In the genomic region with DNA sequence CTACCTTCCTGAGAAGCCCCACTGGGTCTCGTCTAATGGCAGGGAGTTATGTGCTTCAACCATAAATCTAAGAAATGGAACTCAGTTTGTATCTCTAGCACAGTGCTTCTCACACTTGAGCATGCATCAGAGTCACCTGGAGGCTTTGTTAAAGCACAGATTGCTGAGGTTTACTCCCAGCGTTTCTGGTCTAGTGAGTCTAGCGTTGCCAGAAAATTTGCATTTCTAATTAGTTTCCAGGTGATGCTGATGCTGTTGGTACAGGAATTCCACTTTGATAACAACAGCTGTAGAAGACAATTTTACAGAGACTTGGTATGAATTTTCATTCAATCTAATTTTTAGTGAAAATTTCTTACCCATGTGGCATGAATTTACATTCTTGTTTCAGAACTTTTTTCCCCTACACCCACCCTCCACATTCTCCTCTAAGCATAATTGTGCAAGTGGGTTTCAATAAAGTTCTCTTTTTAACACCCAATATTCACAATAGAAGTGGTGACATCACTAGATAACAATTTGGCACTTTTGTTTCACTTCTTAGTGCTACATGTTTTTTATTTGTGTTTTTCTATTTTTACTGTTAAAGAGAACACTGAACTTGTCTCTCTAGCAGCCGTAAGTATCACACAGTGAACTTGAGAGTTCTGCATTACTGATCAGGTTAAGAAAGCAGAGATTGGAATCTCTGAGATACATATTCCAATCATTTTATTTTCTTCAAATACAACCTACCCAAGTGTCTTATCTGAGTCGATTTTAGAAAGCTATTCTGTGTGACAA, we compare ENCODE assay signal across 11 cellular contexts. TPM values are rescaled to one million over a fixed set of nuclear protein-coding genes. Genes with fewer than 3 reads are reported as not detected.
DNase-seq lines count a peak whose midpoint lies in the region; ATAC-seq, FAIRE-seq and TF ChIP-seq lines count a peak whose summit lies in the region.
"Had no signal": no experiment of that assay in that cellular context is flagged by ENCODE, and none has a peak within 500 bp of the region (broad histone marks: within the 10 kb centered on the region; RNA-seq: fewer than 3 reads in every experiment).

No MANE protein-coding gene starts in this region.

- WGBS in HepG2 (ENCODE audit: low lambda C conversion rate) = 3% methylated on average over 5 of the region's 5 CpGs
- 44% methylated on average over 5 of the region's 5 CpGs for WGBS in right lobe of liver (ENCODE audit: insufficient coverage, low coverage, low lambda C conversion rate, missing lambda C conversion rate)

- no peaks in the 10 kb centered on the region for H4K20me1 ChIP-seq in HepG2 (ENCODE audit: insufficient read depth, low read length)
- H4K20me1 ChIP-seq in OCI-LY1 (ENCODE audit: insufficient read depth, low read length) = no peaks in the 10 kb centered on the region

- H3K27ac Mint-ChIP-seq in stimulated activated naive B cell treated with anti-CD40 and anti-IgM and Interleukin-4, amounts not matched to agents 10 μg/mL and 1 μg/mL and 100 μg/mL, for 72 hours = peak overlapping the region; percentile 67
- H3K27ac Mint-ChIP-seq in endothelial cell (ENCODE audit: unreplicated experiment) = no peak overlapping the region

- peaks cover 2 to 11% of the 10 kb centered on the region in 2 donors for H3K36me3 Mint-ChIP-seq in stimulated activated naive B cell treated with anti-CD40 and anti-IgM and Interleukin-4, amounts not matched to agents 10 μg/mL and 1 μg/mL and 100 μg/mL, for 72 hours
- no peaks in the 10 kb centered on the region for H3K36me3 Mint-ChIP-seq in endothelial cell (ENCODE audit: low read depth, unreplicated experiment)

- ATAC-seq in HepG2 (no peak), right lobe of liver (no peak), HG02763 (IDR thresholded peaks at IDR 0.05; ENCODE audit: unreplicated experiment) (peak; percentile 49)
- peak in 1 of 2 donors; percentile 33 for ATAC-seq in stimulated activated naive B cell treated with anti-CD40 and anti-IgM and Interleukin-4, amounts not matched to agents 10 μg/mL and 1 μg/mL and 100 μg/mL, for 72 hours (replicated peaks)

- BruUV-seq in HepG2 (replicated peaks; lab: Mats Ljungman, UMichigan) = no TSS peak

- H3K79me2 ChIP-seq in HepG2 (ENCODE audit: insufficient read depth, low read length) (no peaks in the 10 kb centered on the region), OCI-LY1 (ENCODE audit: insufficient read depth, low read length) (no peaks in the 10 kb centered on the region)

- no peak overlapping the region for H3K4me3 ChIP-seq in HepG2 (replicated peaks in 1 of 3; ENCODE audit: insufficient read depth in 1 of 3, low read depth in 2 of 3, low read length in 3 of 3)
- H3K4me3 ChIP-seq in right lobe of liver = no peak overlapping the region
- H3K4me3 ChIP-seq in OCI-LY1 (ENCODE audit: low read depth, low read length, poor library complexity, severe bottlenecking) = peak overlapping the region; percentile 53

- TF ChIP-seq CTCF in HepG2 (CRISPR knock-in tag; IDR thresholded peaks at IDR 0.05) (no peak), right lobe of liver (IDR thresholded peaks at IDR 0.05) (no peak), OCI-LY1 (IDR thresholded peaks at IDR 0.05; ENCODE audit: low read length) (no peak), endothelial cell (IDR thresholded peaks at IDR 0.05; ENCODE audit: unreplicated experiment) (no peak)

- intact Hi-C loops in HepG2 (cut with micrococcal nuclease; ENCODE audit: unreplicated experiment) = no loop called here
- intact Hi-C loops in right lobe of liver (cut with DNase I) = no loop called here

- H3K9me2 ChIP-seq in OCI-LY1 (ENCODE audit: low read depth, low read length) = no peaks in the 10 kb centered on the region

- H3K4me1 ChIP-seq in HepG2 (ENCODE audit: insufficient read depth, low read length) (no peaks in the 10 kb centered on the region), right lobe of liver (peaks cover 0 to 3% (median 0%) of the 10 kb centered on the region in 4 donors), OCI-LY1 (ENCODE audit: insufficient read depth, low read length, severe bottlenecking) (peaks cover 85% of the 10 kb centered on the region)

- H2AFZ ChIP-seq in HepG2 (ENCODE audit: low read length) (no peak overlapping the region), OCI-LY1 (ENCODE audit: low read length) (no peak overlapping the region)

- in situ Hi-C loops in HepG2 (cut with HindIII; ENCODE audit: extremely low pct_ligation_motif_present, low pct_unique_long_range_greater_than_20kb) = no loop called here

- H3K9me3 ChIP-seq in HepG2 (ENCODE audit: low read length) (no peaks in the 10 kb centered on the region), right lobe of liver (no peaks in the 10 kb centered on the region), OCI-LY1 (ENCODE audit: low read length) (0 out of 2 replicates have a peak, but pooled peaks cover 3% of the 10 kb centered on the region)

- H3K27me3 ChIP-seq in HepG2 (ENCODE audit: control insufficient read depth in 1 of 2, insufficient read depth in 2 of 2, low read length in 2 of 2) (peaks cover 0 to 3% of the 10 kb centered on the region in 2 experiments; a peak in 1 of 5 replicates), right lobe of liver (no peaks in the 10 kb centered on the region), OCI-LY1 (ENCODE audit: insufficient read depth, low read length) (no peaks in the 10 kb centered on the region)

- FAIRE-seq in HepG2 (lab: Jason Lieb, UNC) = no peak

- DNase-seq in HepG2 (ENCODE audit: low spot score) (no peak), right lobe of liver (no peak), GDM1 (lab: John Stamatoyannopoulos, UW) (no peak), NCI-H524 (lab: John Stamatoyannopoulos, UW) (no peak), endothelial cell (ENCODE audit: low spot score) (no peak)
- no peak for DNase-seq in stimulated activated naive B cell treated with anti-CD40 and anti-IgM and Interleukin-4, amounts not matched to agents 10 μg/mL and 1 μg/mL and 100 μg/mL, for 72 hours
- DNase-seq: MV-4-11, OCI-M1, T-helper 9 cell had no signal

- peaks cover 42 to 72% of the 10 kb centered on the region in 2 donors for H3K4me1 Mint-ChIP-seq in stimulated activated naive B cell treated with anti-CD40 and anti-IgM and Interleukin-4, amounts not matched to agents 10 μg/mL and 1 μg/mL and 100 μg/mL, for 72 hours
- peaks cover 3% of the 10 kb centered on the region for H3K4me1 Mint-ChIP-seq in endothelial cell (ENCODE audit: unreplicated experiment)

- no peak for TF ChIP-seq EP300 in HepG2 (IDR thresholded peaks at IDR 0.05; ENCODE audit: low read depth in 2 of 2, low read length in 2 of 2)
- no peak for TF ChIP-seq EP300 in HepG2 (CRISPR knock-in tag; IDR thresholded peaks at IDR 0.05; ENCODE audit: borderline replicate concordance)

- H3K9me3 Mint-ChIP-seq in stimulated activated naive B cell treated with anti-CD40 and anti-IgM and Interleukin-4, amounts not matched to agents 10 μg/mL and 1 μg/mL and 100 μg/mL, for 72 hours = peaks cover 6 to 7% of the 10 kb centered on the region in 2 donors
- H3K9me3 Mint-ChIP-seq in endothelial cell (ENCODE audit: unreplicated experiment) = no peaks in the 10 kb centered on the region

- CTCF ChIA-PET in HepG2 (lab: Yijun Ruan, JAX; ENCODE audit: low intra/inter-chr PET ratio, low total read pairs) = no interaction called here

- H3K4me3 Mint-ChIP-seq in stimulated activated naive B cell treated with anti-CD40 and anti-IgM and Interleukin-4, amounts not matched to agents 10 μg/mL and 1 μg/mL and 100 μg/mL, for 72 hours = peak overlapping the region in 1 of 2 donors; percentile 14
- no peak overlapping the region for H3K4me3 Mint-ChIP-seq in endothelial cell (ENCODE audit: unreplicated experiment)

- no peaks in the 10 kb centered on the region for H3K27me3 Mint-ChIP-seq in stimulated activated naive B cell treated with anti-CD40 and anti-IgM and Interleukin-4, amounts not matched to agents 10 μg/mL and 1 μg/mL and 100 μg/mL, for 72 hours
- peaks cover 3% of the 10 kb centered on the region for H3K27me3 Mint-ChIP-seq in endothelial cell (ENCODE audit: unreplicated experiment)

- H3K36me3 ChIP-seq in HepG2 (replicated peaks in 1 of 2; ENCODE audit: control insufficient read depth in 1 of 2, insufficient read depth in 2 of 2, low read length in 2 of 2) (no peaks in the 10 kb centered on the region), right lobe of liver (no peaks in the 10 kb centered on the region), OCI-LY1 (ENCODE audit: insufficient read depth, low read length) (no peaks in the 10 kb centered on the region)

- H3K27ac ChIP-seq in HepG2 (ENCODE audit: extremely low read length, insufficient read depth, low read length) = no peak overlapping the region
- no peak overlapping the region for H3K27ac ChIP-seq in right lobe of liver
- peak overlapping the region; percentile 97 for H3K27ac ChIP-seq in OCI-LY1 (ENCODE audit: low read depth, low read length, poor library complexity, severe bottlenecking)

- no peak overlapping the region for H3K4me2 ChIP-seq in HepG2 (ENCODE audit: low read depth, low read length)
- peak overlapping the region; percentile 77 for H3K4me2 ChIP-seq in OCI-LY1 (ENCODE audit: low read length)

- no peak for TF ChIP-seq RAD21 in HepG2 (CRISPR knock-in tag; IDR thresholded peaks at IDR 0.05)

- no peak overlapping the region for H3K9ac ChIP-seq in HepG2 (ENCODE audit: insufficient read depth, low read depth, low read length)
- peak overlapping the region; percentile 66 for H3K9ac ChIP-seq in OCI-LY1 (ENCODE audit: low read length)

- peaks cover 11% of the 10 kb centered on the region for H3F3A ChIP-seq in OCI-LY1 (ENCODE audit: insufficient read depth, low read length)

- no peak for TF ChIP-seq POLR2A in HepG2 (IDR thresholded peaks at IDR 0.05; ENCODE audit: insufficient read depth in 1 of 2, low read depth in 2 of 2, low read length in 2 of 2)
- TF ChIP-seq POLR2A in right lobe of liver (IDR thresholded peaks at IDR 0.05) = no peak

- POLR2A ChIA-PET in HepG2 (lab: Yijun Ruan, JAX) = no interaction called here

RNA-seq across cellular contexts. Expression of gene BET1, which starts 48.4 kb away (rescaled TPM):
- total RNA-seq in HepG2 (2016; rRNA removed; fragmentation: Illumina TruSeq; extraction: Trizol) (23.8 and 35.3 TPM in 2 replicates), right lobe of liver (10 to 100 TPM; 12.4 to 19.7 (median 16.5) TPM), endothelial cell (ENCODE audit: unreplicated experiment) (30.0 TPM)
- 4.8 and 6.0 TPM in 2 replicates for total RNA-seq in HepG2 (2016; cell fraction: cytosol; rRNA removed; fragmentation: Illumina TruSeq; extraction: Trizol; ENCODE audit: low read depth)
- 24.5 and 36.0 TPM in 2 replicates for total RNA-seq in HepG2 (2016; cell fraction: insoluble cytoplasmic fraction; rRNA removed; fragmentation: Illumina TruSeq; extraction: Trizol)
- total RNA-seq in HepG2 (2016; cell fraction: membrane; rRNA removed; fragmentation: Illumina TruSeq; extraction: Trizol) = 12.3 and 13.2 TPM in 2 replicates
- 16.9 and 17.3 TPM in 2 replicates for total RNA-seq in HepG2 (2016; cell fraction: nucleus; rRNA removed; fragmentation: Illumina TruSeq; extraction: Trizol)
- 22.8 and 33.7 TPM in 2 replicates for polyA plus RNA-seq in HepG2 (2011; rRNA removed)
- 11.2 and 19.6 TPM in 2 replicates for polyA plus RNA-seq in HepG2 (2011; cell fraction: cytosol; rRNA removed)
- 10.8 and 14.8 TPM in 2 replicates for polyA plus RNA-seq in HepG2 (2011; cell fraction: nucleus; rRNA removed)
- polyA plus RNA-seq in HepG2 (2012) = 19.1 and 26.3 TPM in 2 replicates
- 5.8 and 7.4 TPM in 2 replicates for polyA plus RNA-seq in HepG2 (2016; cell fraction: cytosol; fragmentation: Illumina TruSeq; extraction: Trizol; ENCODE audit: low read depth)
- polyA plus RNA-seq in HepG2 (2016; cell fraction: insoluble cytoplasmic fraction; fragmentation: Illumina TruSeq; extraction: Trizol; ENCODE audit: low read depth) = 40.5 and 49.8 TPM in 2 replicates
- 14.9 and 16.5 TPM in 2 replicates for polyA plus RNA-seq in HepG2 (2016; cell fraction: membrane; fragmentation: Illumina TruSeq; extraction: Trizol; ENCODE audit: low read depth)
- polyA plus RNA-seq in HepG2 (2016; cell fraction: nucleus; fragmentation: Illumina TruSeq; extraction: Trizol; ENCODE audit: insufficient read depth, low read depth) = 20.9 and 26.7 TPM in 2 replicates
- polyA minus RNA-seq in HepG2 (2011; rRNA and poly(A)+ RNA removed; ENCODE audit: low replicate concordance) = 7.2 and 11.0 TPM in 2 replicates
- 7.0 and 12.0 TPM in 2 replicates for polyA minus RNA-seq in HepG2 (2011; cell fraction: cytosol; rRNA and poly(A)+ RNA removed)
- polyA minus RNA-seq in HepG2 (2011; cell fraction: nucleus; rRNA and poly(A)+ RNA removed) = 48.7 and 55.0 TPM in 2 replicates
